1 cellular context compared by ENCODE assay signal in genomic region chr2:227506456-227506855, GRCh38.
TF ChIP-seq lines count a peak whose summit lies in the region.

No MANE protein-coding gene starts in this region.

TF ChIP-seq in A549, 52 proteins besides CTCF, POLR2A, EP300 and RAD21:
- no peak for TF ChIP-seq EHMT2 (IDR thresholded peaks at IDR 0.05; ENCODE audit: low read depth)
- TF ChIP-seq, protein P1, sequence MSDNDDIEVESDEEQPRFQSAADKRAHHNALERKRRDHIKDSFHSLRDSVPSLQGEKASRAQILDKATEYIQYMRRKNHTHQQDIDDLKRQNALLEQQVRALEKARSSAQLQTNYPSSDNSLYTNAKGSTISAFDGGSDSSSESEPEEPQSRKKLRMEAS (IDR thresholded peaks at IDR 0.05), result no peak
- no peak for TF ChIP-seq NPAS2 (CRISPR knock-in tag; IDR thresholded peaks at IDR 0.05; ENCODE audit: borderline replicate concordance)
- no peak for TF ChIP-seq CHD2 (IDR thresholded peaks at IDR 0.05; ENCODE audit: low read length, partially characterized antibody)
- no peak for TF ChIP-seq CBX2 (IDR thresholded peaks at IDR 0.05; ENCODE audit: borderline replicate concordance, low read depth)
- TF ChIP-seq PHF8 (IDR thresholded peaks at IDR 0.05; ENCODE audit: borderline replicate concordance, low read depth), result no peak
- TF ChIP-seq EHF (CRISPR knock-in tag; IDR thresholded peaks at IDR 0.05), result no peak
- TF ChIP-seq RFX5 (IDR thresholded peaks at IDR 0.05), result no peak
- no peak for TF ChIP-seq HMGXB4 (CRISPR knock-in tag; IDR thresholded peaks at IDR 0.05; ENCODE audit: borderline replicate concordance)
TF ChIP-seq in A549: peak in this region for 0.
